In the genomic region with DNA sequence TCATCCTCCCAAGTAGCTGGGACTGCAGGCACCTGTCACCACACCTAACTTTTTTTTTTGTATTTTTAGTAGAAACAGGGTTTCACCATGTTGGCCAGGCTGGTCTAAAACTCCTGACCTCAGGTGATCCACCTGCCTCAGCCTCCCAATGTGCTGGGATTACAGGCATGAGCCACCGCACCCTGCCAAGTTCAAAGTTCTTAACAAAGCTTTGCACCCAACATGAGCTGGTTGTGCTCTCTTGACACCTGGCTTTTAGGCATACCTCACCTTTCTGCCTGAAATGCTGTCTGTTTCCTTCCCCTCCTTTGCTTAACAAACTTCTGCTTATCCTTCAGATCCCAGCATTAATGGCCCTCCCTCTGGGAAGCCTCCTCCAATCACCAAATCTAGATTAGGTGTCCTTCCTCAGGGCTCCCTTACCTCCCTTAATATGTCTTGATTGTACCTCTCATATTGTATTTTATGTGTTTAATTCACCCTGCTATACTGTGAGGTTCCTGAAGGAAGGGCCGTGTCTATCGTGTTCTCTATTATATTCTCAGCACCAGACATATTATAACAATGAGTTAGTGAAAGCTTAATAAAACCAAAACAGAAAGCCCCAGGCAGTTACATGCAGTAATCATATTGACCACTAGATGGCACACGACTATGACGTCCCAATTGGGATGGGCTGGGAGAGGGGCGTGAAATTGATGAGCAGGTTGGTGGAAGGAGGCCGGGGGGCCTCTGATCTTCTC, we compare ENCODE assay signal across 8 cellular contexts.
DNase-seq lines count a peak whose midpoint lies in the region; TF ChIP-seq lines count a peak whose summit lies in the region.

No MANE protein-coding gene starts in this region.

- H3K36me3 Mint-ChIP-seq in activated naive CD4-positive, alpha-beta T cell treated with anti-CD3 and anti-CD28 coated beads, Interleukin-2, amount 50 U/mL, for 24 hours = peaks cover 8% of the 10 kb centered on the region

- no peaks in the 10 kb centered on the region for H3K36me3 ChIP-seq in testis (ENCODE audit: low read depth, missing control alignments)

- no peaks in the 10 kb centered on the region for H3K9me3 ChIP-seq in testis

- H3K27me3 ChIP-seq in testis = no peaks in the 10 kb centered on the region

- intact Hi-C loops in testis (cut with DNase I; ENCODE audit: low total_unique reads) = no loop called here

- peak overlapping the region; percentile 5 for H3K27ac Mint-ChIP-seq in activated naive CD4-positive, alpha-beta T cell treated with anti-CD3 and anti-CD28 coated beads, Interleukin-2, amount 50 U/mL, for 24 hours

- H3K27me3 Mint-ChIP-seq in activated naive CD4-positive, alpha-beta T cell treated with anti-CD3 and anti-CD28 coated beads, Interleukin-2, amount 50 U/mL, for 24 hours = peaks cover 2% of the 10 kb centered on the region

- DNase-seq in NK-92 treated with Interleukin-12 subunit alpha and Interleukin-12 subunit beta, amount 100 ng/mL, for 24 hours (lab: John Stamatoyannopoulos, UW) = peak; percentile 11
- no peak for DNase-seq in NK-92 (lab: John Stamatoyannopoulos, UW; ENCODE audit: unreplicated experiment)
- DNase-seq in LHCN-M2 (ENCODE audit: low read depth) = peak; percentile 21
- peak; percentile 36 for DNase-seq in hepatic stellate cell (ENCODE audit: low spot score)
- DNase-seq in testis = peak; percentile 54
- DNase-seq in NCI-H146 (lab: John Stamatoyannopoulos, UW) = no peak
- DNase-seq in putamen (ENCODE audit: low spot score) = no peak

- no peaks in the 10 kb centered on the region for H3K4me1 ChIP-seq in testis

- 24 to 33% methylated on average over 7 of the region's 7 CpGs for WGBS in testis, 2 donors

- no peak overlapping the region for H3K4me3 Mint-ChIP-seq in activated naive CD4-positive, alpha-beta T cell treated with anti-CD3 and anti-CD28 coated beads, Interleukin-2, amount 50 U/mL, for 24 hours

- H3K9me3 Mint-ChIP-seq in activated naive CD4-positive, alpha-beta T cell treated with anti-CD3 and anti-CD28 coated beads, Interleukin-2, amount 50 U/mL, for 24 hours = peaks cover 11% of the 10 kb centered on the region

- H3K4me3 ChIP-seq in testis = no peak overlapping the region

- TF ChIP-seq POLR2A in testis (IDR thresholded peaks at IDR 0.05) = no peak

- TF ChIP-seq CTCF in testis (IDR thresholded peaks at IDR 0.05) = peak; percentile 57 to 94 (median 76)

- H3K4me1 Mint-ChIP-seq in activated naive CD4-positive, alpha-beta T cell treated with anti-CD3 and anti-CD28 coated beads, Interleukin-2, amount 50 U/mL, for 24 hours = no peaks in the 10 kb centered on the region

- no peak overlapping the region for H3K27ac ChIP-seq in testis

Comparison
In these comparisons a context has a peak if more than half of its experiments do, and no peak if none do; other contexts are left out.
1. DNase-seq: peak in NK-92 treated with Interleukin-12 subunit alpha and Interleukin-12 subunit beta, amount 100 ng/mL, for 24 hours (single experiment), LHCN-M2 (single experiment), hepatic stellate cell (single experiment) and testis (single experiment); none in NK-92 (single experiment), NCI-H146 (single experiment) and putamen (single experiment).